Comparison of ENCODE assay signal across 18 cellular contexts in genomic region chr18:75200071-75200470, GRCh38.
"Had no signal": no experiment of that assay in that cellular context is flagged by ENCODE, and none has a peak within 500 bp of the region (broad histone marks: within the 10 kb centered on the region; RNA-seq: fewer than 3 reads in every experiment).

No MANE protein-coding gene starts in this region.

- H3K4me3 ChIP-seq: colonic mucosa, neural progenitor cell, ovary, right lobe of liver, spleen, thyroid gland had no signal

- ATAC-seq: left ventricle myocardium superior; right lobe of liver; stimulated activated naive B cell treated with anti-CD40 and anti-IgM and Interleukin-4, amounts not matched to agents 10 μg/mL and 1 μg/mL and 100 μg/mL, for 72 hours had no signal

- H3K27ac Mint-ChIP-seq: activated T-helper 1 cell treated with anti-CD3 and anti-CD28 coated beads, Interleukin-12 subunit alpha, Interleukin-12 subunit beta, Interleukin-2, Interleukin-4 antibody, amounts not matched to agents 30 ng/mL and 10 ng/mL and 1 ng/mL, durations not matched to agents 14 hours and 24 hours and 36 hours; endodermal cell; neural progenitor cell; stimulated activated naive B cell treated with anti-CD40 and anti-IgM and Interleukin-4, amounts not matched to agents 10 μg/mL and 1 μg/mL and 100 μg/mL, for 72 hours had no signal

- DNase-seq: activated CD4-positive, alpha-beta T cell treated with anti-CD3 and anti-CD28 coated beads, Interleukin-2, amount 50 U/mL, for 4 hours; activated gamma-delta T cell treated with Interleukin-2 at 50 U/mL for 16 hours; activated naive CD8-positive, alpha-beta T cell treated with anti-CD3 and anti-CD28 coated beads for 36 hours; amniotic stem cell; caudate nucleus; colonic mucosa; endodermal cell; left ventricle myocardium superior; naive B cell; ovary; right lobe of liver; spleen; stimulated activated CD4-positive, alpha-beta T cell treated with anti-CD3 and anti-CD28 coated beads, Interleukin-4, amount 100 ng/mL, for 4 hours; stimulated activated naive B cell treated with anti-CD40 and anti-IgM and Interleukin-4, amounts not matched to agents 10 μg/mL and 1 μg/mL and 100 μg/mL, for 72 hours; thyroid gland had no signal

- H3K9me3 Mint-ChIP-seq: activated naive CD8-positive, alpha-beta T cell treated with anti-CD3 and anti-CD28 coated beads for 36 hours; activated T-helper 1 cell treated with anti-CD3 and anti-CD28 coated beads, Interleukin-12 subunit alpha, Interleukin-12 subunit beta, Interleukin-2, Interleukin-4 antibody, amounts not matched to agents 30 ng/mL and 10 ng/mL and 1 ng/mL, durations not matched to agents 14 hours and 24 hours and 36 hours; endodermal cell; naive B cell; neural progenitor cell; stimulated activated naive B cell treated with anti-CD40 and anti-IgM and Interleukin-4, amounts not matched to agents 10 μg/mL and 1 μg/mL and 100 μg/mL, for 72 hours had no signal

- H3K36me3 ChIP-seq: colonic mucosa, neural progenitor cell, ovary had no signal

- H3K27me3 ChIP-seq: colonic mucosa, ovary, right lobe of liver, thyroid gland had no signal

- H3K4me3 Mint-ChIP-seq: activated naive CD8-positive, alpha-beta T cell treated with anti-CD3 and anti-CD28 coated beads for 36 hours; activated T-helper 1 cell treated with anti-CD3 and anti-CD28 coated beads, Interleukin-12 subunit alpha, Interleukin-12 subunit beta, Interleukin-2, Interleukin-4 antibody, amounts not matched to agents 30 ng/mL and 10 ng/mL and 1 ng/mL, durations not matched to agents 14 hours and 24 hours and 36 hours; endodermal cell; naive B cell; neural progenitor cell; stimulated activated naive B cell treated with anti-CD40 and anti-IgM and Interleukin-4, amounts not matched to agents 10 μg/mL and 1 μg/mL and 100 μg/mL, for 72 hours had no signal

- H3K4me1 ChIP-seq: colonic mucosa had no signal

- H3K27ac ChIP-seq: colonic mucosa, epithelial cell of prostate, neural progenitor cell, ovary, right lobe of liver, spleen, thyroid gland had no signal

- H3K36me3 Mint-ChIP-seq: naive B cell had no signal

- H3K9me3 ChIP-seq: colonic mucosa, ovary, right lobe of liver, spleen, thyroid gland had no signal
